In genomic region chr7:107966701-107967100, GRCh38 we compare ENCODE assay signal across 11 cellular contexts. TPM values are rescaled to one million over a fixed set of nuclear protein-coding genes. Genes with fewer than 3 reads are reported as not detected.
DNase-seq lines count a peak whose midpoint lies in the region; FAIRE-seq and TF ChIP-seq lines count a peak whose summit lies in the region.
"Had no signal": no experiment of that assay in that cellular context is flagged by ENCODE, and none has a peak within 500 bp of the region (broad histone marks: within the 10 kb centered on the region; RNA-seq: fewer than 3 reads in every experiment).

No MANE protein-coding gene starts in this region.

- POLR2A ChIA-PET in endothelial cell of umbilical vein (lab: Charles Lee) = no interaction called here

- no peak overlapping the region for H3K9ac ChIP-seq in endothelial cell of umbilical vein (replicated peaks; ENCODE audit: extremely low read depth, insufficient read depth, low read length)

- H3K27ac ChIP-seq in endothelial cell of umbilical vein (ENCODE audit: insufficient read depth, low read depth, low read length) = peak overlapping the region; percentile 7
- H3K27ac ChIP-seq: body of pancreas had no signal

- no peaks in the 10 kb centered on the region for H3K9me3 ChIP-seq in endothelial cell of umbilical vein (replicated peaks; ENCODE audit: control insufficient read depth, insufficient read depth, low read length)
- H3K9me3 ChIP-seq: body of pancreas had no signal

- H3K4me1 Mint-ChIP-seq in neural crest cell = peaks cover 9% of the 10 kb centered on the region

- H3K4me2 ChIP-seq in endothelial cell of umbilical vein (ENCODE audit: insufficient read depth, low read length) = no peak overlapping the region

- H4K20me1 ChIP-seq in endothelial cell of umbilical vein (replicated peaks; ENCODE audit: control insufficient read depth, extremely low read depth, insufficient read depth, low read length) = peaks cover 4% of the 10 kb centered on the region

- no peaks in the 10 kb centered on the region for H3K9me1 ChIP-seq in endothelial cell of umbilical vein (replicated peaks; ENCODE audit: control insufficient read depth, extremely low read depth, insufficient read depth, low read length)

- H3K27ac Mint-ChIP-seq in neural crest cell (ENCODE audit: unreplicated experiment) = peak overlapping the region; percentile 57
- H3K27ac Mint-ChIP-seq: T-helper 17 cell had no signal

- peak; percentile 35 for TF ChIP-seq POLR2A in endothelial cell of umbilical vein (IDR thresholded peaks at IDR 0.05; ENCODE audit: low read depth, low read length)
- TF ChIP-seq POLR2A in GM12892 (IDR thresholded peaks at IDR 0.05; ENCODE audit: low read depth, low read length) = no peak

- H3K27me3 Mint-ChIP-seq in neural crest cell (ENCODE audit: low read depth) = no peaks in the 10 kb centered on the region

- no peaks in the 10 kb centered on the region for H3K9me3 Mint-ChIP-seq in neural crest cell

- H3K4me3 Mint-ChIP-seq in neural crest cell = no peak overlapping the region
- H3K4me3 Mint-ChIP-seq: T-helper 17 cell had no signal

- peaks cover 26% of the 10 kb centered on the region for H3K36me3 Mint-ChIP-seq in neural crest cell (ENCODE audit: low read depth)

- dilution Hi-C loops in endothelial cell of umbilical vein (cut with MboI; ENCODE audit: extremely low pct_ligation_motif_present, low sequenced_read_pairs) = no loop called here

- CTCF ChIA-PET in endothelial cell of umbilical vein (lab: Charles Lee) = interaction anchor here (1.1 to 1.6 kb wide), 2 partner anchors 18 to 179 kb away, joined by 3 to 9 read pairs; no protein-coding TSS in a partner anchor

- no peak overlapping the region for H3K4me3 ChIP-seq in endothelial cell of umbilical vein (replicated peaks in 1 of 3; ENCODE audit: insufficient read depth in 1 of 3, low read depth in 1 of 3, low read length in 3 of 3)
- H3K4me3 ChIP-seq: body of pancreas had no signal

- intact Hi-C loops in endothelial cell of umbilical vein (cut with micrococcal nuclease) = no loop called here

- peaks cover 18% of the 10 kb centered on the region for H3K4me1 ChIP-seq in endothelial cell of umbilical vein (ENCODE audit: control insufficient read depth, extremely low read depth, insufficient read depth, low read length)

- TF ChIP-seq CTCF in endothelial cell of umbilical vein (IDR thresholded peaks at IDR 0.05; ENCODE audit: extremely low read depth in 1 of 2, insufficient read depth in 1 of 2, low read depth in 1 of 2, low read length in 2 of 2) (no peak), neural crest cell (conservative IDR thresholded peaks at IDR 0.05) (no peak)

- H3K36me3 ChIP-seq in endothelial cell of umbilical vein (ENCODE audit: control insufficient read depth in 2 of 2, extremely low read depth in 1 of 2, insufficient read depth in 2 of 2, low read length in 2 of 2) = peaks cover 47 to 61% of the 10 kb centered on the region in 2 experiments

- FAIRE-seq in endothelial cell of umbilical vein (lab: Jason Lieb, UNC) (peak; percentile 65), GM12892 (lab: Jason Lieb, UNC) (no peak)

- no TSS peak for BruUV-seq in endothelial cell of umbilical vein (replicated peaks; lab: Mats Ljungman, UMichigan)

- no peak overlapping the region for H2AFZ ChIP-seq in endothelial cell of umbilical vein (ENCODE audit: low read depth, low read length)

- H3K27me3 ChIP-seq in endothelial cell of umbilical vein (ENCODE audit: control insufficient read depth in 2 of 2, insufficient read depth in 2 of 2, low read length in 2 of 2) = no peaks in the 10 kb centered on the region
- H3K27me3 ChIP-seq: body of pancreas had no signal

- H3K79me2 ChIP-seq in endothelial cell of umbilical vein (ENCODE audit: control insufficient read depth, insufficient read depth, low read length) = peaks cover 66% of the 10 kb centered on the region

- DNase-seq in EH (ENCODE audit: low read depth) (peak; percentile 95), NCI-H345 treated with DMSO at 0.1 percent for 48 hours (lab: John Stamatoyannopoulos, UW; ENCODE audit: unreplicated experiment) (peak; percentile 60), endothelial cell of umbilical vein (ENCODE audit: low read depth, low spot score) (no peak), neural crest cell (ENCODE audit: low read depth, low spot score) (no peak), activated gamma-delta T cell (lab: John Stamatoyannopoulos, UW) (no peak), GM12892 (ENCODE audit: insufficient read length) (no peak), NOMO-1 treated with dmso at 0.1 percent for 144 hours (lab: John Stamatoyannopoulos, UW; ENCODE audit: unreplicated experiment) (no peak)
- DNase-seq in NK-92 treated with Interleukin-12 subunit alpha and Interleukin-12 subunit beta, amount 100 ng/mL, for 24 hours (lab: John Stamatoyannopoulos, UW) = no peak
- DNase-seq: midbrain, T-helper 17 cell had no signal

TF ChIP-seq in endothelial cell of umbilical vein, 7 proteins besides CTCF, POLR2A, EP300 and RAD21:
- TF ChIP-seq MAX (IDR thresholded peaks at IDR 0.05; ENCODE audit: insufficient read depth, insufficient read length) = no peak
- TF ChIP-seq POLR2AphosphoS5 (IDR thresholded peaks at IDR 0.05; ENCODE audit: insufficient read depth, low read depth, low read length) = peak; percentile 29
- TF ChIP-seq JUN (IDR thresholded peaks at IDR 0.05; ENCODE audit: borderline replicate concordance, insufficient read depth, insufficient read length, low read depth) = no peak
- no peak for TF ChIP-seq FOS (IDR thresholded peaks at IDR 0.05; ENCODE audit: borderline replicate concordance, insufficient read depth, low read length)

RNA-seq across cellular contexts. Expression of gene LAMB1, which starts 36.3 kb away (rescaled TPM):
- 703 and 734 TPM in 2 replicates for total RNA-seq in endothelial cell of umbilical vein
- 588 and 591 TPM in 2 replicates for polyA plus RNA-seq in endothelial cell of umbilical vein
- 325 and 368 TPM in 2 replicates for polyA plus RNA-seq in endothelial cell of umbilical vein (2011; cell fraction: cytosol; rRNA removed)
- polyA plus RNA-seq in endothelial cell of umbilical vein (2011; cell fraction: nucleus; rRNA removed) = 2,332 and 2,533 TPM in 2 replicates
- 625 and 739 TPM in 2 replicates for polyA plus RNA-seq in endothelial cell of umbilical vein (2012)
- polyA minus RNA-seq in endothelial cell of umbilical vein = 1,649 and 1,751 TPM in 2 replicates
- polyA minus RNA-seq in endothelial cell of umbilical vein (2011; cell fraction: cytosol; rRNA and poly(A)+ RNA removed) = 25.5 TPM
- 1,355 and 1,366 TPM in 2 replicates for polyA minus RNA-seq in endothelial cell of umbilical vein (2011; cell fraction: nucleus; rRNA and poly(A)+ RNA removed)
- 127 and 131 TPM in 2 replicates for total RNA-seq in neural crest cell
- 0.74 TPM for polyA plus RNA-seq in GM12892 (2012; ENCODE audit: missing spikeins)
- total RNA-seq: T-helper 17 cell had no signal

Comparison
In these comparisons a context has a peak if more than half of its experiments do, and no peak if none do; other contexts are left out.
1. DNase-seq: peak in EH (single experiment) and NCI-H345 treated with DMSO at 0.1 percent for 48 hours (single experiment); none in endothelial cell of umbilical vein (single experiment), neural crest cell (single experiment), activated gamma-delta T cell (single experiment), NK-92 treated with Interleukin-12 subunit alpha and Interleukin-12 subunit beta, amount 100 ng/mL, for 24 hours (single experiment), GM12892 (single experiment) and NOMO-1 treated with dmso at 0.1 percent for 144 hours (single experiment).